11 cellular contexts compared by ENCODE assay signal in genomic region chr5:39760385-39761198, GRCh38.
DNase-seq lines count a peak whose midpoint lies in the region; ATAC-seq, FAIRE-seq and TF ChIP-seq lines count a peak whose summit lies in the region.
"Had no signal": no experiment of that assay in that cellular context is flagged by ENCODE, and none has a peak within 500 bp of the region (broad histone marks: within the 10 kb centered on the region; RNA-seq: fewer than 3 reads in every experiment).

No MANE protein-coding gene starts in this region.

- WGBS in esophagus muscularis mucosa: 54% methylated on average over 5 of the region's 5 CpGs
- WGBS in pancreas, 2 donors: 65 to 79% methylated on average over 5 of the region's 5 CpGs

- no peak overlapping the region for H3K4me3 ChIP-seq in esophagus muscularis mucosa
- H3K4me3 ChIP-seq in pancreas: no peak overlapping the region

- TF ChIP-seq EP300 in esophagus muscularis mucosa (IDR thresholded peaks at IDR 0.05): no peak

- FAIRE-seq in pancreas (lab: Jason Lieb, UNC): no peak

- no peaks in the 10 kb centered on the region for H3K9me3 ChIP-seq in esophagus muscularis mucosa
- H3K9me3 ChIP-seq in pancreas: no peaks in the 10 kb centered on the region

- POLR2A ChIA-PET in RWPE1 (lab: Yijun Ruan, JAX; ENCODE audit: low non-redundant PET): interaction anchor here (0.7 kb wide), 1 partner anchor 117 kb away, joined by 6 read pairs; no protein-coding TSS in a partner anchor

- H3K36me3 ChIP-seq in esophagus muscularis mucosa (no peaks in the 10 kb centered on the region), pancreas (no peaks in the 10 kb centered on the region)

- peaks cover 0 to 3% (median 0%) of the 10 kb centered on the region in 4 donors for H3K4me1 ChIP-seq in esophagus muscularis mucosa
- H3K4me1 ChIP-seq in pancreas: no peaks in the 10 kb centered on the region

- intact Hi-C loops in esophagus muscularis mucosa (cut with DNase I) (no loop called here), pancreas (cut with DNase I) (no loop called here)

- in situ Hi-C loops in Caki2 (cut with HindIII; ENCODE audit: low pct_unique_long_range_greater_than_20kb, low sequenced_read_pairs): no loop called here

- TF ChIP-seq POLR2A in esophagus muscularis mucosa (IDR thresholded peaks at IDR 0.05; ENCODE audit: low read depth): no peak

- DNase-seq in Caki2 (ENCODE audit: low read depth) (peak; percentile 16), RWPE1 (ENCODE audit: low spot score) (peak; percentile 18), esophagus muscularis mucosa (ENCODE audit: extremely low spot score) (no peak), pancreas (no peak), NCI-H2196 treated with DMSO at 0.1 percent for 48 hours (lab: John Stamatoyannopoulos, UW; ENCODE audit: unreplicated experiment) (no peak), NCI-H510A treated with DMSO at 0.1 percent for 48 hours (lab: John Stamatoyannopoulos, UW) (no peak)
- DNase-seq in activated T-cell treated with anti-CD3 and anti-CD28 coated beads, Interleukin-2, amount 50 U/mL, for 48 hours: no peak
- no peak for DNase-seq in stimulated activated CD4-positive, alpha-beta T cell treated with anti-CD3 and anti-CD28 coated beads, Interleukin-4, amount 100 ng/mL, for 24 hours
- DNase-seq: activated CD8-positive, alpha-beta T cell treated with anti-CD3 and anti-CD28 coated beads for 36 hours; NCI-H2227 treated with DMSO at 0.1 percent for 48 hours; nephron progenitor cell had no signal

- CTCF ChIA-PET in RWPE1 (lab: Yijun Ruan, JAX): no interaction called here

- no peaks in the 10 kb centered on the region for H3K27me3 ChIP-seq in esophagus muscularis mucosa
- no peaks in the 10 kb centered on the region for H3K27me3 ChIP-seq in pancreas

- no peak overlapping the region for H3K27ac ChIP-seq in RWPE1
- H3K27ac ChIP-seq in esophagus muscularis mucosa (replicated peaks in 1 of 4): peak overlapping the region; percentile 36 to 56 (median 48)
- peak overlapping the region in 1 of 4 donors; percentile 34 for H3K27ac ChIP-seq in pancreas

- no peak for TF ChIP-seq CTCF in RWPE1 (conservative IDR thresholded peaks at IDR 0.05; ENCODE audit: low read depth)
- TF ChIP-seq CTCF in esophagus muscularis mucosa (IDR thresholded peaks at IDR 0.05): no peak
- TF ChIP-seq CTCF in pancreas (IDR thresholded peaks at IDR 0.05): no peak

- peak in 3 of 4 donors; percentile 52 to 65 (median 60) for ATAC-seq in pancreas
- ATAC-seq: activated CD8-positive, alpha-beta T cell treated with anti-CD3 and anti-CD28 coated beads for 36 hours had no signal

Comparison
In these comparisons a context has a peak if more than half of its experiments do, and no peak if none do; other contexts are left out.
1. DNase-seq: peak in Caki2 (single experiment) and RWPE1 (single experiment); none in esophagus muscularis mucosa (single experiment), pancreas (0 of 6), NCI-H2196 treated with DMSO at 0.1 percent for 48 hours (single experiment), NCI-H510A treated with DMSO at 0.1 percent for 48 hours (single experiment), activated T-cell treated with anti-CD3 and anti-CD28 coated beads, Interleukin-2, amount 50 U/mL, for 48 hours (0 of 2) and stimulated activated CD4-positive, alpha-beta T cell treated with anti-CD3 and anti-CD28 coated beads, Interleukin-4, amount 100 ng/mL, for 24 hours (single experiment).